12 cellular contexts compared by ENCODE assay signal in genomic region chr16:70749006-70749678, GRCh38. TPM values are rescaled to one million over a fixed set of nuclear protein-coding genes. Genes with fewer than 3 reads are reported as not detected.
DNase-seq lines count a peak whose midpoint lies in the region; ATAC-seq and TF ChIP-seq lines count a peak whose summit lies in the region.
"Had no signal": no experiment of that assay in that cellular context is flagged by ENCODE, and none has a peak within 500 bp of the region (broad histone marks: within the 10 kb centered on the region; RNA-seq: fewer than 3 reads in every experiment).

No MANE protein-coding gene starts in this region.

- H3K4me3 ChIP-seq in GM23338 (no peak overlapping the region), gastroesophageal sphincter (no peak overlapping the region), gastrocnemius medialis (no peak overlapping the region), PC-3 (ENCODE audit: low read length) (no peak overlapping the region)

- TF ChIP-seq POLR2A in gastroesophageal sphincter (IDR thresholded peaks at IDR 0.05): no peak
- TF ChIP-seq POLR2A in gastrocnemius medialis (IDR thresholded peaks at IDR 0.05): no peak

- no peak for TF ChIP-seq EP300 in gastroesophageal sphincter (IDR thresholded peaks at IDR 0.05)

- H3K27ac ChIP-seq in GM23338 (ENCODE audit: low read depth): no peak overlapping the region
- peak overlapping the region; percentile 95 for H3K27ac ChIP-seq in RWPE1
- peak overlapping the region in 3 of 4 donors; percentile 81 to 84 (median 82) for H3K27ac ChIP-seq in gastroesophageal sphincter
- H3K27ac ChIP-seq in gastrocnemius medialis: peak overlapping the region in 3 of 4 donors; percentile 81 to 88 (median 85)
- H3K27ac ChIP-seq in PC-3 (ENCODE audit: low read length): no peak overlapping the region
- H3K27ac ChIP-seq: parathyroid adenoma had no signal

- H2AFZ ChIP-seq in GM23338 (no peak overlapping the region), PC-3 (ENCODE audit: low read length) (no peak overlapping the region)
- H2AFZ ChIP-seq: parathyroid adenoma had no signal

- H3K36me3 ChIP-seq in GM23338 (ENCODE audit: insufficient read depth): no peaks in the 10 kb centered on the region
- H3K36me3 ChIP-seq in gastroesophageal sphincter: peaks cover 0 to 8% of the 10 kb centered on the region in 2 donors
- no peaks in the 10 kb centered on the region for H3K36me3 ChIP-seq in gastrocnemius medialis
- no peaks in the 10 kb centered on the region for H3K36me3 ChIP-seq in PC-3 (ENCODE audit: low read depth, low read length)

- no peak overlapping the region for H3K4me3 Mint-ChIP-seq in GM23338

- H3K79me2 ChIP-seq in GM23338 (replicated peaks; ENCODE audit: insufficient read depth): no peaks in the 10 kb centered on the region
- no peaks in the 10 kb centered on the region for H3K79me2 ChIP-seq in PC-3 (ENCODE audit: low read length)

- peaks cover 9% of the 10 kb centered on the region for H3K4me1 ChIP-seq in GM23338 (ENCODE audit: insufficient read depth)
- H3K4me1 ChIP-seq in gastroesophageal sphincter: peaks cover 16 to 100% (median 47%) of the 10 kb centered on the region in 3 donors
- peaks cover 79 to 86% of the 10 kb centered on the region in 2 donors for H3K4me1 ChIP-seq in gastrocnemius medialis
- H3K4me1 ChIP-seq in PC-3 (ENCODE audit: insufficient read depth, low read length): peaks cover 36% of the 10 kb centered on the region
- H3K4me1 ChIP-seq: parathyroid adenoma had no signal

- H3K4me1 Mint-ChIP-seq in GM23338: peaks cover 20% of the 10 kb centered on the region

- H3K4me2 ChIP-seq in GM23338 (no peak overlapping the region), PC-3 (ENCODE audit: low read length) (no peak overlapping the region)

- H3F3A ChIP-seq in GM23338 (replicated peaks; ENCODE audit: low read depth) (no peaks in the 10 kb centered on the region), PC-3 (ENCODE audit: low read length, unreplicated experiment) (no peaks in the 10 kb centered on the region)

- H3K27ac Mint-ChIP-seq in GM23338: peak overlapping the region; percentile 41; the same call in 1 of the 2 replicates

- H4K20me1 ChIP-seq in GM23338 (replicated peaks; ENCODE audit: insufficient read depth) (no peaks in the 10 kb centered on the region; the same call in 1 of the 2 replicates), PC-3 (ENCODE audit: low read length) (no peaks in the 10 kb centered on the region)

- ATAC-seq in GM23338: no peak
- no peak for ATAC-seq in gastroesophageal sphincter
- ATAC-seq in gastrocnemius medialis: no peak
- ATAC-seq in HG03175 (IDR thresholded peaks at IDR 0.05; ENCODE audit: unreplicated experiment): no peak
- no peak for ATAC-seq in GM18870 (IDR thresholded peaks at IDR 0.05; ENCODE audit: unreplicated experiment)
- ATAC-seq in GM21360 (IDR thresholded peaks at IDR 0.05; ENCODE audit: unreplicated experiment): no peak
- no peak for ATAC-seq in PC-3

- H3K27me3 Mint-ChIP-seq in GM23338 (ENCODE audit: insufficient read depth, low read depth, poor library complexity): peaks cover 9% of the 10 kb centered on the region

- no peaks in the 10 kb centered on the region for H3K9me3 ChIP-seq in gastroesophageal sphincter
- no peaks in the 10 kb centered on the region for H3K9me3 ChIP-seq in gastrocnemius medialis
- no peaks in the 10 kb centered on the region for H3K9me3 ChIP-seq in PC-3 (ENCODE audit: low read length)

- H3K27me3 ChIP-seq in GM23338 (ENCODE audit: insufficient read depth) (no peaks in the 10 kb centered on the region), gastroesophageal sphincter (no peaks in the 10 kb centered on the region), gastrocnemius medialis (no peaks in the 10 kb centered on the region), PC-3 (ENCODE audit: low read length) (no peaks in the 10 kb centered on the region)

- WGBS in gastroesophageal sphincter (ENCODE audit: low coverage in 1 of 2), 2 donors: 76 to 95% methylated on average over 5 to 7 of the region's 9 CpGs

- POLR2A ChIA-PET in RWPE1 (lab: Yijun Ruan, JAX; ENCODE audit: low non-redundant PET): no interaction called here
- POLR2A ChIA-PET in PC-3 (lab: Charles Lee; ENCODE audit: unreplicated experiment): no interaction called here

- DNase-seq in GM23338 (ENCODE audit: low spot score): no peak
- no peak for DNase-seq in RWPE1 (ENCODE audit: low spot score)
- DNase-seq in gastrocnemius medialis: no peak
- no peak for DNase-seq in PC-3
- DNase-seq: NCI-H187; SIG-M5; stimulated activated CD4-positive, alpha-beta T cell treated with anti-CD3 and anti-CD28 coated beads, Interleukin-4, amount 100 ng/mL, for 24 hours had no signal

- H3K9me2 ChIP-seq in GM23338 (ENCODE audit: insufficient read depth) (no peaks in the 10 kb centered on the region), PC-3 (replicated peaks; ENCODE audit: low read length) (no peaks in the 10 kb centered on the region)

- H3K9me3 Mint-ChIP-seq in GM23338: no peaks in the 10 kb centered on the region

- H3K36me3 Mint-ChIP-seq in GM23338 (ENCODE audit: low read depth): peaks cover 6% of the 10 kb centered on the region

- BruUV-seq in PC-3 (replicated peaks; lab: Mats Ljungman, UMichigan): no TSS peak

- no peak for TF ChIP-seq CTCF in GM23338 (conservative IDR thresholded peaks at IDR 0.05; ENCODE audit: low read depth in 2 of 2)
- no peak for TF ChIP-seq CTCF in RWPE1 (conservative IDR thresholded peaks at IDR 0.05; ENCODE audit: low read depth)
- TF ChIP-seq CTCF in gastroesophageal sphincter (IDR thresholded peaks at IDR 0.05): no peak
- TF ChIP-seq CTCF in gastrocnemius medialis (IDR thresholded peaks at IDR 0.05 in 4 of 5, conservative IDR thresholded peaks at IDR 0.05 in 1 of 5): no peak
- TF ChIP-seq CTCF in PC-3 (conservative IDR thresholded peaks at IDR 0.05; ENCODE audit: low read depth, low read length): no peak

- intact Hi-C loops in gastrocnemius medialis (cut with DNase I; ENCODE audit: low total_unique reads): loop anchor here (2.0 kb wide), 1 partner anchor 50 kb away; no protein-coding TSS in a partner anchor
- intact Hi-C loops in PC-3 (cut with micrococcal nuclease): no loop called here

- in situ Hi-C loops in gastrocnemius medialis (cut with MboI; ENCODE audit: low sequenced_read_pairs in 4 of 4): no loop called here

- no peak overlapping the region for H3K9ac ChIP-seq in PC-3 (ENCODE audit: low read length)
- H3K9ac ChIP-seq: parathyroid adenoma had no signal

- CTCF ChIA-PET in RWPE1 (lab: Yijun Ruan, JAX): interaction anchor here (0.5 to 0.7 kb wide), 2 partner anchors 10 to 34 kb away, joined by 3 read pairs; no protein-coding TSS in a partner anchor
- CTCF ChIA-PET in PC-3 (lab: Charles Lee): no interaction called here

RNA-seq across cellular contexts. Expression of gene VAC14, which starts 51.8 kb away (rescaled TPM):
- total RNA-seq in GM23338 (2014; rRNA removed; shearing (Covaris generic)): 70.8 and 77.7 TPM in 2 replicates
- 41.9 and 42.3 TPM in 2 replicates for polyA plus RNA-seq in GM23338 (2016; fragmentation: Nextera tagmentation; extraction: Ambion mirVana)
- total RNA-seq in gastroesophageal sphincter (10 to 100 TPM; 23.5 to 44.1 (median 29.8) TPM), gastrocnemius medialis (10 to 100 TPM; 19.8 to 30.9 (median 27.0) TPM), PC-3 (2014; rRNA removed) (65.5 and 66.4 TPM in 2 replicates)

Comparison
In these comparisons a context has a peak if more than half of its experiments do, and no peak if none do; other contexts are left out.
1. H3K27ac ChIP-seq: peak in RWPE1 (single experiment), gastroesophageal sphincter (3 of 4) and gastrocnemius medialis (3 of 4); none in GM23338 (single experiment) and PC-3 (single experiment).